21 cellular contexts compared by ENCODE assay signal in genomic region chr14:89411976-89412375, GRCh38.
"Had no signal": no experiment of that assay in that cellular context is flagged by ENCODE, and none has a peak within 500 bp of the region (broad histone marks: within the 10 kb centered on the region; RNA-seq: fewer than 3 reads in every experiment).

No MANE protein-coding gene starts in this region.

- H3K36me3 ChIP-seq: ovary, uterus had no signal

- H3K9me3 ChIP-seq: esophagus muscularis mucosa, gastrocnemius medialis, heart right ventricle, ovary, right atrium auricular region, uterus had no signal

- H3K27ac ChIP-seq: epithelial cell of prostate, heart right ventricle, ovary, right atrium auricular region, uterus had no signal

- H3K36me3 Mint-ChIP-seq: natural killer cell had no signal

- ATAC-seq: effector memory CD8-positive, alpha-beta T cell; gastrocnemius medialis; heart right ventricle; left lobe of liver; natural killer cell had no signal

- H3K27me3 ChIP-seq: esophagus muscularis mucosa, gastrocnemius medialis, heart right ventricle, ovary, right atrium auricular region, uterus had no signal

- H3K27ac Mint-ChIP-seq: effector memory CD8-positive, alpha-beta T cell; mesothelial cell of epicardium; type B pancreatic cell had no signal

- DNase-seq: effector memory CD8-positive, alpha-beta T cell; gastrocnemius medialis; heart right ventricle; hypothalamus; kidney glomerular epithelial cell; mammary epithelial cell; natural killer cell; nucleus accumbens; ovary; small intestine; stimulated activated CD4-positive, alpha-beta T cell treated with anti-CD3 and anti-CD28 coated beads, Interleukin-12 subunit alpha, Interleukin-12 subunit beta, amount 100 ng/mL, for 4 hours; stimulated activated naive CD4-positive, alpha-beta T cell treated with Interleukin-2 at 50 U/mL for 16 hours; uterus had no signal

- H3K4me3 Mint-ChIP-seq: dendritic cell treated with granulocyte-macrophage colony-stimulating factor and Interleukin-4, amounts not matched to agents 40 ng/mL and 50 ng/mL, for 4 days; effector memory CD8-positive, alpha-beta T cell; mesothelial cell of epicardium; natural killer cell had no signal

- H3K27me3 Mint-ChIP-seq: dendritic cell treated with granulocyte-macrophage colony-stimulating factor and Interleukin-4, amounts not matched to agents 40 ng/mL and 50 ng/mL, for 4 days; effector memory CD8-positive, alpha-beta T cell; type B pancreatic cell had no signal

- H3K4me3 ChIP-seq: esophagus muscularis mucosa, gastrocnemius medialis, heart right ventricle, ovary, right atrium auricular region, uterus had no signal

- H3K9me3 Mint-ChIP-seq: dendritic cell treated with granulocyte-macrophage colony-stimulating factor and Interleukin-4, amounts not matched to agents 40 ng/mL and 50 ng/mL, for 4 days; effector memory CD8-positive, alpha-beta T cell; mesothelial cell of epicardium; natural killer cell; neural crest cell; type B pancreatic cell had no signal
